24 cellular contexts compared by ENCODE assay signal in genomic region chr19:9991425-9992191, GRCh38. TPM values are rescaled to one million over a fixed set of nuclear protein-coding genes. Genes with fewer than 3 reads are reported as not detected.
DNase-seq lines count a peak whose midpoint lies in the region; ATAC-seq and TF ChIP-seq lines count a peak whose summit lies in the region.
"Had no signal": no experiment of that assay in that cellular context is flagged by ENCODE, and none has a peak within 500 bp of the region (broad histone marks: within the 10 kb centered on the region; RNA-seq: fewer than 3 reads in every experiment).

No MANE protein-coding gene starts in this region.

- no peaks in the 10 kb centered on the region for H3K36me3 ChIP-seq in mammary epithelial cell (ENCODE audit: insufficient read depth, low read length)
- H3K36me3 ChIP-seq in HAP-1 (replicated peaks): no peaks in the 10 kb centered on the region

- H3K4me2 ChIP-seq in mammary epithelial cell (ENCODE audit: insufficient read depth, low read depth, low read length): no peak overlapping the region
- H3K4me2 ChIP-seq: GM23338 had no signal

- no peak overlapping the region for H3K4me3 Mint-ChIP-seq in natural killer cell treated with Interleukin-12 subunit alpha and Interleukin-12 subunit beta and Interleukin-15 and Interleukin-18, amount 100 ng/mL, for 72 hours
- H3K4me3 Mint-ChIP-seq in natural killer cell: no peak overlapping the region
- no peak overlapping the region for H3K4me3 Mint-ChIP-seq in nephron progenitor cell
- no peak overlapping the region for H3K4me3 Mint-ChIP-seq in activated T-cell treated with anti-CD3 and anti-CD28 coated beads, Interleukin-2, amount 50 U/mL, for 24 hours
- H3K4me3 Mint-ChIP-seq: CD4-positive, CD25-positive, alpha-beta regulatory T cell; CD8-positive, alpha-beta memory T cell; GM23338 had no signal

- TF ChIP-seq CTCF in natural killer cell (IDR thresholded peaks at IDR 0.05): no peak
- TF ChIP-seq CTCF in nephron progenitor cell (IDR thresholded peaks at IDR 0.05): no peak
- no peak for TF ChIP-seq CTCF in mammary epithelial cell (conservative IDR thresholded peaks at IDR 0.05 in 1 of 2, IDR thresholded peaks at IDR 0.05 in 1 of 2; ENCODE audit: extremely low read depth in 1 of 2, insufficient read depth in 1 of 2, low read depth in 1 of 2, low read length in 2 of 2)

- dilution Hi-C loops in mammary epithelial cell (cut with HindIII; ENCODE audit: low sequenced_read_pairs): no loop called here

- H3K9me3 Mint-ChIP-seq in natural killer cell treated with Interleukin-12 subunit alpha and Interleukin-12 subunit beta and Interleukin-15 and Interleukin-18, amount 100 ng/mL, for 72 hours: no peaks in the 10 kb centered on the region
- H3K9me3 Mint-ChIP-seq in natural killer cell (no peaks in the 10 kb centered on the region), nephron progenitor cell (no peaks in the 10 kb centered on the region)
- no peaks in the 10 kb centered on the region for H3K9me3 Mint-ChIP-seq in activated T-cell treated with anti-CD3 and anti-CD28 coated beads, Interleukin-2, amount 50 U/mL, for 24 hours
- H3K9me3 Mint-ChIP-seq: CD4-positive, CD25-positive, alpha-beta regulatory T cell; CD8-positive, alpha-beta memory T cell; GM23338 had no signal

- BruUV-seq in mammary epithelial cell (replicated peaks; lab: Mats Ljungman, UMichigan): no TSS peak

- H3K9ac ChIP-seq in mammary epithelial cell (ENCODE audit: insufficient read depth, low read length): no peak overlapping the region

- H3K27ac Mint-ChIP-seq in natural killer cell treated with Interleukin-12 subunit alpha and Interleukin-12 subunit beta and Interleukin-15 and Interleukin-18, amount 100 ng/mL, for 72 hours: no peak overlapping the region
- H3K27ac Mint-ChIP-seq in natural killer cell: no peak overlapping the region
- H3K27ac Mint-ChIP-seq in nephron progenitor cell: peak overlapping the region; percentile 67
- H3K27ac Mint-ChIP-seq in activated T-cell treated with anti-CD3 and anti-CD28 coated beads, Interleukin-2, amount 50 U/mL, for 24 hours: no peak overlapping the region
- H3K27ac Mint-ChIP-seq: GM23338 had no signal

- CTCF ChIA-PET in mammary epithelial cell (lab: Charles Lee; ENCODE audit: low non-redundant PET): no interaction called here

- intact Hi-C loops in natural killer cell (cut with micrococcal nuclease) (no loop called here), mammary epithelial cell (cut with micrococcal nuclease) (no loop called here)

- no peak overlapping the region for H3K27ac ChIP-seq in mammary epithelial cell (ENCODE audit: insufficient read depth, low read depth, low read length)
- H3K27ac ChIP-seq: HL-60 had no signal

- in situ Hi-C loops in mammary epithelial cell (cut with MboI; ENCODE audit: low sequenced_read_pairs in 2 of 2) (no loop called here), HAP-1 (cut with MboI; ENCODE audit: low sequenced_read_pairs) (no loop called here)

- H3K36me3 Mint-ChIP-seq in natural killer cell treated with Interleukin-12 subunit alpha and Interleukin-12 subunit beta and Interleukin-15 and Interleukin-18, amount 100 ng/mL, for 72 hours: no peaks in the 10 kb centered on the region
- no peaks in the 10 kb centered on the region for H3K36me3 Mint-ChIP-seq in natural killer cell
- no peaks in the 10 kb centered on the region for H3K36me3 Mint-ChIP-seq in nephron progenitor cell (ENCODE audit: low read depth)
- no peaks in the 10 kb centered on the region for H3K36me3 Mint-ChIP-seq in activated T-cell treated with anti-CD3 and anti-CD28 coated beads, Interleukin-2, amount 50 U/mL, for 24 hours (ENCODE audit: low read depth)
- H3K36me3 Mint-ChIP-seq: CD4-positive, CD25-positive, alpha-beta regulatory T cell had no signal

- no peak for ATAC-seq in natural killer cell treated with Interleukin-12 subunit alpha and Interleukin-12 subunit beta and Interleukin-15 and Interleukin-18, amount 100 ng/mL, for 72 hours
- no peak for ATAC-seq in natural killer cell
- ATAC-seq: GM23338, HCT116 had no signal

- no peak overlapping the region for H3K4me3 ChIP-seq in mammary epithelial cell (replicated peaks in 1 of 3; ENCODE audit: insufficient read depth in 1 of 3, low read depth in 2 of 3, low read length in 3 of 3)
- H3K4me3 ChIP-seq in HAP-1: no peak overlapping the region
- H3K4me3 ChIP-seq: GM23338 had no signal

- peaks cover 0 to 7% of the 10 kb centered on the region in 2 donors for H3K27me3 Mint-ChIP-seq in natural killer cell treated with Interleukin-12 subunit alpha and Interleukin-12 subunit beta and Interleukin-15 and Interleukin-18, amount 100 ng/mL, for 72 hours
- H3K27me3 Mint-ChIP-seq in natural killer cell (ENCODE audit: low read depth in 2 of 2): peaks cover 0 to under 1% of the 10 kb centered on the region in 2 donors
- peaks cover 19% of the 10 kb centered on the region for H3K27me3 Mint-ChIP-seq in nephron progenitor cell (ENCODE audit: low read depth, poor library complexity)
- H3K27me3 Mint-ChIP-seq in activated T-cell treated with anti-CD3 and anti-CD28 coated beads, Interleukin-2, amount 50 U/mL, for 24 hours: peaks cover 7% of the 10 kb centered on the region
- H3K27me3 Mint-ChIP-seq: CD4-positive, CD25-positive, alpha-beta regulatory T cell had no signal

- no peaks in the 10 kb centered on the region for H3K9me3 ChIP-seq in mammary epithelial cell (replicated peaks; ENCODE audit: insufficient read depth, low read length)
- no peaks in the 10 kb centered on the region for H3K9me3 ChIP-seq in HAP-1

- peak; percentile 51 for DNase-seq in natural killer cell treated with Interleukin-12 subunit alpha and Interleukin-12 subunit beta and Interleukin-15 and Interleukin-18, amount 100 ng/mL, for 72 hours (ENCODE audit: low spot score)
- no peak for DNase-seq in natural killer cell
- DNase-seq in RPMI8226: peak; percentile 17
- peak; percentile 20 for DNase-seq in nephron progenitor cell
- DNase-seq in mammary epithelial cell: no peak
- DNase-seq in activated T-cell treated with anti-CD3 and anti-CD28 coated beads, Interleukin-2, amount 50 U/mL, for 24 hours: no peak
- no peak for DNase-seq in HAP-1 (ENCODE audit: low spot score in 2 of 2)
- DNase-seq in activated CD8-positive, alpha-beta memory T cell treated with anti-CD3 and anti-CD28 coated beads for 24 hours: no peak
- DNase-seq: 8988T; C1 segment of cervical spinal cord; CD4-positive, CD25-positive, alpha-beta regulatory T cell; CD8-positive, alpha-beta memory T cell; COR-L47; DMS 273 treated with DMSO at 0.1 percent for 48 hours; DMS53; DND-41; EL had no signal

- no peaks in the 10 kb centered on the region for H3K79me2 ChIP-seq in mammary epithelial cell (ENCODE audit: insufficient read depth, low read length)

- H3K27me3 ChIP-seq in mammary epithelial cell (ENCODE audit: insufficient read depth, low read length) (no peaks in the 10 kb centered on the region), HAP-1 (ENCODE audit: low read depth) (no peaks in the 10 kb centered on the region)

- H3K4me1 ChIP-seq in mammary epithelial cell (ENCODE audit: insufficient read depth, low read length) (no peaks in the 10 kb centered on the region), HAP-1 (no peaks in the 10 kb centered on the region)

- no peak overlapping the region for H2AFZ ChIP-seq in mammary epithelial cell (ENCODE audit: low read depth, low read length)
- H2AFZ ChIP-seq: GM23338 had no signal

- H4K20me1 ChIP-seq in mammary epithelial cell (ENCODE audit: insufficient read depth, low read length): no peaks in the 10 kb centered on the region

- no peaks in the 10 kb centered on the region for H3K4me1 Mint-ChIP-seq in natural killer cell treated with Interleukin-12 subunit alpha and Interleukin-12 subunit beta and Interleukin-15 and Interleukin-18, amount 100 ng/mL, for 72 hours (ENCODE audit: low read depth in 2 of 2)
- no peaks in the 10 kb centered on the region for H3K4me1 Mint-ChIP-seq in natural killer cell
- H3K4me1 Mint-ChIP-seq in nephron progenitor cell: peaks cover 34% of the 10 kb centered on the region
- H3K4me1 Mint-ChIP-seq in activated T-cell treated with anti-CD3 and anti-CD28 coated beads, Interleukin-2, amount 50 U/mL, for 24 hours (ENCODE audit: low read depth): no peaks in the 10 kb centered on the region
- H3K4me1 Mint-ChIP-seq: CD8-positive, alpha-beta memory T cell had no signal

- 70% methylated on average over 10 of the region's 11 CpGs for WGBS in mammary epithelial cell (ENCODE audit: low coverage, missing lambda C conversion rate)

RNA-seq across cellular contexts. Expression of gene COL5A3, which starts 18.7 kb away (rescaled TPM):
- total RNA-seq in natural killer cell treated with Interleukin-12 subunit alpha and Interleukin-12 subunit beta and Interleukin-15 and Interleukin-18, amount 100 ng/mL, for 72 hours: not detected
- total RNA-seq in natural killer cell (1 to 10 TPM in 1 of 3 donors, under 1 TPM in 2; 0.33 to 6.6 (median 0.63) TPM), mammary epithelial cell (1 to 10 TPM in 1 of 2 donors, under 1 TPM in 1; 0.33 to 4.5 TPM)
- polyA plus RNA-seq in mammary epithelial cell: 1.2 TPM
- 1.4 TPM for polyA minus RNA-seq in mammary epithelial cell
- total RNA-seq: G401, HT1080 had no signal

RNA-seq across cellular contexts. Expression of gene RDH8, which starts 21.7 kb away (rescaled TPM):
- not detected for total RNA-seq in natural killer cell treated with Interleukin-12 subunit alpha and Interleukin-12 subunit beta and Interleukin-15 and Interleukin-18, amount 100 ng/mL, for 72 hours
- total RNA-seq in natural killer cell (not detected), mammary epithelial cell (not detected)
- not detected for polyA plus RNA-seq in mammary epithelial cell
- not detected for polyA minus RNA-seq in mammary epithelial cell
- total RNA-seq: A673; CD4-positive, CD25-positive, alpha-beta regulatory T cell; CD8-positive, alpha-beta memory T cell; G401; GM23338; HT1080 had no signal
- polyA plus RNA-seq: AG04450; CD4-positive, CD25-positive, alpha-beta regulatory T cell; CD8-positive, alpha-beta memory T cell; GM23338 had no signal

RNA-seq across cellular contexts. Expression of gene OLFM2, which starts 55.3 kb away (rescaled TPM):
- total RNA-seq in natural killer cell treated with Interleukin-12 subunit alpha and Interleukin-12 subunit beta and Interleukin-15 and Interleukin-18, amount 100 ng/mL, for 72 hours: not detected
- total RNA-seq in natural killer cell (1 to 10 TPM; 1.5 to 3.3 (median 2.0) TPM), mammary epithelial cell (1 to 10 TPM; 2.0 to 6.8 TPM)
- 0.91 TPM for polyA plus RNA-seq in mammary epithelial cell
- not detected for polyA minus RNA-seq in mammary epithelial cell
- total RNA-seq: HT1080 had no signal

Comparison
In these comparisons a context has a peak if more than half of its experiments do, and no peak if none do; other contexts are left out.
1. DNase-seq: peak in natural killer cell treated with Interleukin-12 subunit alpha and Interleukin-12 subunit beta and Interleukin-15 and Interleukin-18, amount 100 ng/mL, for 72 hours (single experiment), RPMI8226 (single experiment) and nephron progenitor cell (single experiment); none in natural killer cell (single experiment), mammary epithelial cell (single experiment), activated T-cell treated with anti-CD3 and anti-CD28 coated beads, Interleukin-2, amount 50 U/mL, for 24 hours (single experiment), HAP-1 (0 of 2) and activated CD8-positive, alpha-beta memory T cell treated with anti-CD3 and anti-CD28 coated beads for 24 hours (single experiment).